13 cellular contexts compared by ENCODE assay signal in genomic region chr6:150528648-150529285, GRCh38.
A peak's percentile ranks its signal among the peaks of the same experiment; 100 is the strongest.
DNase-seq lines count a peak whose midpoint lies in the region; ATAC-seq and TF ChIP-seq lines count a peak whose summit lies in the region.
"Had no signal": no experiment of that assay in that cellular context is flagged by ENCODE, and none has a peak within 500 bp of the region (broad histone marks: within the 10 kb centered on the region; RNA-seq: fewer than 3 reads in every experiment).

No MANE protein-coding gene starts in this region.

- peak overlapping the region; percentile 38 for H3K4me3 ChIP-seq in OCI-LY3 (ENCODE audit: low read length)
- H3K4me3 ChIP-seq: coronary artery had no signal

- H3K9me3 Mint-ChIP-seq in glutamatergic neuron (ENCODE audit: unreplicated experiment): no peaks in the 10 kb centered on the region
- H3K9me3 Mint-ChIP-seq in progenitor cell of endocrine pancreas (ENCODE audit: low read depth): peaks cover 3% of the 10 kb centered on the region
- H3K9me3 Mint-ChIP-seq: stimulated activated naive CD8-positive, alpha-beta T cell treated with anti-CD3 and anti-CD28 coated beads, Interleukin-15, Interleukin-2, amounts not matched to agents 100 ng/mL and 50 ng/mL, for 24 hours had no signal

- H3K36me3 Mint-ChIP-seq in glutamatergic neuron (ENCODE audit: unreplicated experiment) (no peaks in the 10 kb centered on the region), progenitor cell of endocrine pancreas (ENCODE audit: insufficient read depth) (no peaks in the 10 kb centered on the region)

- H3K27ac Mint-ChIP-seq in glutamatergic neuron (ENCODE audit: unreplicated experiment): peak overlapping the region; percentile 24
- no peak overlapping the region for H3K27ac Mint-ChIP-seq in progenitor cell of endocrine pancreas
- H3K27ac Mint-ChIP-seq: stimulated activated naive CD8-positive, alpha-beta T cell treated with anti-CD3 and anti-CD28 coated beads, Interleukin-15, Interleukin-2, amounts not matched to agents 100 ng/mL and 50 ng/mL, for 24 hours had no signal

- H3K4me1 Mint-ChIP-seq in glutamatergic neuron (ENCODE audit: low read depth, unreplicated experiment): no peaks in the 10 kb centered on the region
- peaks cover 9% of the 10 kb centered on the region for H3K4me1 Mint-ChIP-seq in progenitor cell of endocrine pancreas (ENCODE audit: low read depth)

- H3K4me3 Mint-ChIP-seq in glutamatergic neuron (ENCODE audit: unreplicated experiment) (no peak overlapping the region), progenitor cell of endocrine pancreas (ENCODE audit: low read depth) (no peak overlapping the region)
- H3K4me3 Mint-ChIP-seq: stimulated activated naive CD8-positive, alpha-beta T cell treated with anti-CD3 and anti-CD28 coated beads, Interleukin-15, Interleukin-2, amounts not matched to agents 100 ng/mL and 50 ng/mL, for 24 hours had no signal

- no peak overlapping the region for H3K27ac ChIP-seq in OCI-LY3 (ENCODE audit: low read length)
- no peak overlapping the region for H3K27ac ChIP-seq in foreskin keratinocyte
- H3K27ac ChIP-seq: coronary artery had no signal

- no peaks in the 10 kb centered on the region for H3K36me3 ChIP-seq in OCI-LY3 (replicated peaks; ENCODE audit: low read depth, low read length)

- no peaks in the 10 kb centered on the region for H3K9me3 ChIP-seq in OCI-LY3 (ENCODE audit: insufficient read depth, low read length)

- TF ChIP-seq CTCF in OCI-LY3 (IDR thresholded peaks at IDR 0.05; ENCODE audit: low read depth, low read length): no peak
- TF ChIP-seq CTCF in glutamatergic neuron (IDR thresholded peaks at IDR 0.05; ENCODE audit: partially characterized antibody, unreplicated experiment): no peak
- no peak for TF ChIP-seq CTCF in omental fat pad (IDR thresholded peaks at IDR 0.05)
- TF ChIP-seq CTCF in foreskin keratinocyte (conservative IDR thresholded peaks at IDR 0.05): no peak
- TF ChIP-seq CTCF in progenitor cell of endocrine pancreas (IDR thresholded peaks at IDR 0.05; ENCODE audit: unreplicated experiment): no peak

- no peaks in the 10 kb centered on the region for H3K79me2 ChIP-seq in OCI-LY3 (ENCODE audit: low read length)

- H4K20me1 ChIP-seq in OCI-LY3 (ENCODE audit: insufficient read depth, low read length): no peaks in the 10 kb centered on the region

- H3K27me3 ChIP-seq in OCI-LY3 (ENCODE audit: low read depth, low read length) (no peaks in the 10 kb centered on the region), foreskin keratinocyte (no peaks in the 10 kb centered on the region)

- H2AFZ ChIP-seq in OCI-LY3 (ENCODE audit: low read depth, low read length): 0 out of 2 replicates have a peak overlapping the region, but pooled peaks have one; percentile 65

- peak overlapping the region; percentile 72 for H3K4me2 ChIP-seq in OCI-LY3 (ENCODE audit: low read length)

- peak; percentile 43 for DNase-seq in GM03348 (ENCODE audit: low spot score)
- DNase-seq in glutamatergic neuron: peak; percentile 33
- DNase-seq in omental fat pad (ENCODE audit: low spot score): no peak
- no peak for DNase-seq in cortex of kidney (lab: John Stamatoyannopoulos, UW)
- no peak for DNase-seq in foreskin keratinocyte
- DNase-seq in progenitor cell of endocrine pancreas (ENCODE audit: low spot score, unreplicated experiment): no peak
- DNase-seq: DMS79, NCI-H187 treated with DMSO at 0.1 percent for 48 hours had no signal

- H3K9ac ChIP-seq in OCI-LY3 (ENCODE audit: low read length): 0 out of 2 replicates have a peak overlapping the region, but pooled peaks have one; percentile 10

- H3K4me1 ChIP-seq in OCI-LY3 (ENCODE audit: low read length) (peaks cover 8% of the 10 kb centered on the region; the same call in 1 of the 2 replicates), foreskin keratinocyte (no peaks in the 10 kb centered on the region)

- ATAC-seq in omental fat pad (ENCODE audit: low FRiP score): peak; percentile 86
- no peak for ATAC-seq in foreskin keratinocyte
- ATAC-seq in HG03280 (IDR thresholded peaks at IDR 0.05; ENCODE audit: unreplicated experiment): no peak
- ATAC-seq: activated CD4-positive, CD25-positive, alpha-beta regulatory T cell treated with anti-CD3 and anti-CD28 coated beads, Interleukin-2, amount 50 U/mL, for 24 hours had no signal

- H3K27me3 Mint-ChIP-seq in glutamatergic neuron (ENCODE audit: unreplicated experiment) (no peaks in the 10 kb centered on the region), progenitor cell of endocrine pancreas (peaks cover 13% of the 10 kb centered on the region)

Comparison
In these comparisons a context has a peak if more than half of its experiments do, and no peak if none do; other contexts are left out.
1. DNase-seq: peak in GM03348 (single experiment) and glutamatergic neuron (single experiment); none in omental fat pad (single experiment), cortex of kidney (single experiment), foreskin keratinocyte (0 of 2) and progenitor cell of endocrine pancreas (single experiment).